40 cellular contexts compared by ENCODE assay signal in the genomic region with DNA sequence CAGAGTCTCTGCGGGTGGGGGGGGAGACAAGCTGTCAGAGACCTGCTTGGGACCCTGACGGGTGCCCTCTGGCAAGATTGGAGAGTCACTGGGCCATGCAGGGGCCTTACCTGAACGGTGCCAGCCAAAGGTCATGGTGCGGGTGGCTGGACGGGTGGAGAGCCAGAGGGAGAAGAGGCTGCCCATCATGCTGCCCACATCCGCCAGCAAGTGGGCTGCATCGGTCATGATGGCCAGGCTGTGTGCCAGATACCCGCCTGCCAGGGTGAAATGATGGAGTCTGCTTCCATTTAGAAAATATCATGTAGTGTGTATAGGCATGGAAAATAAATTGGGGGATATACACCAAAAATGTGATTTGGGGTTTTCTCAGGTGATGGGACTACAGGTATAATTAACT. TPM values are rescaled to one million over a fixed set of nuclear protein-coding genes. Genes with fewer than 3 reads are reported as not detected.
"Had no signal": no experiment of that assay in that cellular context is flagged by ENCODE, and none has a peak within 500 bp of the region (broad histone marks: within the 10 kb centered on the region; RNA-seq: fewer than 3 reads in every experiment).

No MANE protein-coding gene starts in this region.

- H3K9me3 ChIP-seq: adrenal gland, ascending aorta, body of pancreas, breast epithelium had no signal

- DNase-seq: activated effector memory CD4-positive, alpha-beta T cell treated with anti-CD3 and anti-CD28 coated beads, Interleukin-2, amount 50 U/mL, for 16 hours; activated effector memory CD4-positive, alpha-beta T cell treated with Interleukin-2 at 50 U/mL for 16 hours; activated gamma-delta T cell; activated gamma-delta T cell treated with Interleukin-2 at 50 U/mL for 16 hours; activated naive CD4-positive, alpha-beta T cell; activated naive CD4-positive, alpha-beta T cell treated with anti-CD3 and anti-CD28 coated beads for 36 hours; activated naive CD4-positive, alpha-beta T cell treated with anti-CD3 and anti-CD28 coated beads, Interleukin-2, amount 10 ng/mL, durations not matched to agents 7 days and 5 days; activated naive CD4-positive, alpha-beta T cell treated with anti-CD3 and anti-CD28 coated beads, Interleukin-2, amount 50 U/mL, for 16 hours; activated naive CD4-positive, alpha-beta T cell treated with Interleukin-2 at 50 U/mL for 16 hours; activated naive CD8-positive, alpha-beta T cell treated with anti-CD3 and anti-CD28 coated beads for 36 hours; activated naive CD8-positive, alpha-beta T cell treated with anti-CD3 and anti-CD28 coated beads, Interleukin-2, amount 10 ng/mL, durations not matched to agents 7 days and 5 days; activated naive CD8-positive, alpha-beta T cell treated with anti-CD3 and anti-CD28 coated beads, Interleukin-2, amount 50 U/mL, for 24 hours; activated T-cell treated with anti-CD3 and anti-CD28 coated beads, Interleukin-2, amount 50 U/mL, for 1 hour; activated T-cell treated with anti-CD3 and anti-CD28 coated beads, Interleukin-2, amount 50 U/mL, for 24 hours; activated T-cell treated with anti-CD3 and anti-CD28 coated beads, Interleukin-2, amount 50 U/mL, for 4 hours; activated T-cell treated with anti-CD3 and anti-CD28 coated beads, Interleukin-2, amount 50 U/mL, for 48 hours; activated T-cell treated with anti-CD3 and anti-CD28 coated beads, Interleukin-2, amount 50 U/mL, for 72 hours; adrenal gland; amniotic stem cell; amygdala; anterior cingulate cortex; body of pancreas; brain microvascular endothelial cell; central memory CD4-positive, alpha-beta T cell; cerebellar nuclear complex had no signal

- H3K27ac ChIP-seq: adrenal gland, ascending aorta, body of pancreas, brain microvascular endothelial cell, breast epithelium, cardiac muscle cell had no signal

- H3K27me3 ChIP-seq: adrenal gland, cardiac muscle cell had no signal

- ATAC-seq: activated naive CD4-positive, alpha-beta T cell treated with anti-CD3 and anti-CD28 coated beads, Interleukin-2, amount 50 U/mL, for 72 hours; activated naive CD8-positive, alpha-beta T cell treated with anti-CD3 and anti-CD28 coated beads, Interleukin-2, amount 50 U/mL, for 24 hours; activated T-cell treated with anti-CD3 and anti-CD28 coated beads, Interleukin-2, amount 50 U/mL, for 4 hours; activated T-cell treated with anti-CD3 and anti-CD28 coated beads, Interleukin-2, amount 50 U/mL, for 72 hours; activated T-helper 17 cell treated with anti-CD3 and anti-CD28 coated beads, Interleukin-2, amount 50 U/mL, for 72 hours; body of pancreas had no signal

- H3K4me3 Mint-ChIP-seq: activated naive CD4-positive, alpha-beta T cell treated with anti-CD3 and anti-CD28 coated beads for 36 hours; activated naive CD4-positive, alpha-beta T cell treated with anti-CD3 and anti-CD28 coated beads, Interleukin-2, amount 10 ng/mL, durations not matched to agents 7 days and 5 days; activated naive CD4-positive, alpha-beta T cell treated with anti-CD3 and anti-CD28 coated beads, Interleukin-2, amount 50 U/mL, for 24 hours; activated naive CD8-positive, alpha-beta T cell; activated naive CD8-positive, alpha-beta T cell treated with anti-CD3 and anti-CD28 coated beads for 36 hours; activated naive CD8-positive, alpha-beta T cell treated with anti-CD3 and anti-CD28 coated beads, Interleukin-2, amount 10 ng/mL, durations not matched to agents 7 days and 5 days; activated naive CD8-positive, alpha-beta T cell treated with anti-CD3 and anti-CD28 coated beads, Interleukin-2, amount 50 U/mL, for 24 hours; activated T-cell treated with anti-CD3 and anti-CD28 coated beads, Interleukin-2, amount 50 U/mL, for 24 hours; activated T-cell treated with anti-CD3 and anti-CD28 coated beads, Interleukin-2, amount 50 U/mL, for 4 hours; activated T-cell treated with anti-CD3 and anti-CD28 coated beads, Interleukin-2, amount 50 U/mL, for 72 hours; activated T-helper 1 cell treated with anti-CD3 and anti-CD28 coated beads, Interleukin-12 subunit alpha, Interleukin-12 subunit beta, Interleukin-2, Interleukin-4 antibody, amounts not matched to agents 30 ng/mL and 10 ng/mL and 1 ng/mL, durations not matched to agents 14 hours and 24 hours and 36 hours; activated T-helper 17 cell treated with anti-CD3 and anti-CD28 coated beads, Interleukin-2, amount 50 U/mL, for 72 hours; brain; central memory CD8-positive, alpha-beta T cell had no signal

- H3K36me3 ChIP-seq: adrenal gland, ascending aorta, brain microvascular endothelial cell, breast epithelium had no signal

- H3K4me3 ChIP-seq: adrenal gland, ascending aorta, body of pancreas, breast epithelium, cardiac muscle cell had no signal

- H3K36me3 Mint-ChIP-seq: activated naive CD4-positive, alpha-beta T cell treated with anti-CD3 and anti-CD28 coated beads, Interleukin-2, amount 10 ng/mL, durations not matched to agents 7 days and 5 days; activated naive CD4-positive, alpha-beta T cell treated with anti-CD3 and anti-CD28 coated beads, Interleukin-2, amount 50 U/mL, for 24 hours; activated naive CD8-positive, alpha-beta T cell; activated naive CD8-positive, alpha-beta T cell treated with anti-CD3 and anti-CD28 coated beads for 36 hours; activated naive CD8-positive, alpha-beta T cell treated with anti-CD3 and anti-CD28 coated beads, Interleukin-2, amount 10 ng/mL, durations not matched to agents 7 days and 5 days; brain had no signal

- H3K27ac Mint-ChIP-seq: activated naive CD4-positive, alpha-beta T cell treated with anti-CD3 and anti-CD28 coated beads for 36 hours; activated naive CD4-positive, alpha-beta T cell treated with anti-CD3 and anti-CD28 coated beads, Interleukin-2, amount 10 ng/mL, durations not matched to agents 7 days and 5 days; activated naive CD4-positive, alpha-beta T cell treated with anti-CD3 and anti-CD28 coated beads, Interleukin-2, amount 50 U/mL, for 24 hours; activated naive CD4-positive, alpha-beta T cell treated with anti-CD3 and anti-CD28 coated beads, Interleukin-2, amount 50 U/mL, for 72 hours; activated naive CD8-positive, alpha-beta T cell; activated naive CD8-positive, alpha-beta T cell treated with anti-CD3 and anti-CD28 coated beads for 36 hours; activated naive CD8-positive, alpha-beta T cell treated with anti-CD3 and anti-CD28 coated beads, Interleukin-2, amount 10 ng/mL, durations not matched to agents 7 days and 5 days; activated naive CD8-positive, alpha-beta T cell treated with anti-CD3 and anti-CD28 coated beads, Interleukin-2, amount 50 U/mL, for 24 hours; activated T-cell treated with anti-CD3 and anti-CD28 coated beads, Interleukin-2, amount 50 U/mL, for 24 hours; activated T-cell treated with anti-CD3 and anti-CD28 coated beads, Interleukin-2, amount 50 U/mL, for 72 hours; activated T-helper 1 cell treated with anti-CD3 and anti-CD28 coated beads, Interleukin-12 subunit alpha, Interleukin-12 subunit beta, Interleukin-2, Interleukin-4 antibody, amounts not matched to agents 30 ng/mL and 10 ng/mL and 1 ng/mL, durations not matched to agents 14 hours and 24 hours and 36 hours; activated T-helper 17 cell treated with anti-CD3 and anti-CD28 coated beads, Interleukin-2, amount 50 U/mL, for 72 hours; activated T-helper 2 cell treated with anti-CD3 and anti-CD28 coated beads, Interferon-gamma antibody, Interleukin-2, Interleukin-4, amounts not matched to agents 10 μg/mL and 5 μg/mL and 100 μg/mL, durations not matched to agents 14 hours and 24 hours and 36 hours; brain had no signal

- H3K9me3 Mint-ChIP-seq: activated naive CD4-positive, alpha-beta T cell treated with anti-CD3 and anti-CD28 coated beads for 36 hours; activated naive CD4-positive, alpha-beta T cell treated with anti-CD3 and anti-CD28 coated beads, Interleukin-2, amount 10 ng/mL, durations not matched to agents 7 days and 5 days; activated naive CD4-positive, alpha-beta T cell treated with anti-CD3 and anti-CD28 coated beads, Interleukin-2, amount 50 U/mL, for 24 hours; activated naive CD4-positive, alpha-beta T cell treated with anti-CD3 and anti-CD28 coated beads, Interleukin-2, amount 50 U/mL, for 72 hours; activated naive CD8-positive, alpha-beta T cell treated with anti-CD3 and anti-CD28 coated beads for 36 hours; activated naive CD8-positive, alpha-beta T cell treated with anti-CD3 and anti-CD28 coated beads, Interleukin-2, amount 10 ng/mL, durations not matched to agents 7 days and 5 days; activated naive CD8-positive, alpha-beta T cell treated with anti-CD3 and anti-CD28 coated beads, Interleukin-2, amount 50 U/mL, for 24 hours; activated T-cell treated with anti-CD3 and anti-CD28 coated beads, Interleukin-2, amount 50 U/mL, for 24 hours; activated T-cell treated with anti-CD3 and anti-CD28 coated beads, Interleukin-2, amount 50 U/mL, for 4 hours; activated T-cell treated with anti-CD3 and anti-CD28 coated beads, Interleukin-2, amount 50 U/mL, for 72 hours; activated T-helper 1 cell treated with anti-CD3 and anti-CD28 coated beads, Interleukin-12 subunit alpha, Interleukin-12 subunit beta, Interleukin-2, Interleukin-4 antibody, amounts not matched to agents 30 ng/mL and 10 ng/mL and 1 ng/mL, durations not matched to agents 14 hours and 24 hours and 36 hours; activated T-helper 17 cell treated with anti-CD3 and anti-CD28 coated beads, Interleukin-2, amount 50 U/mL, for 72 hours; activated T-helper 2 cell treated with anti-CD3 and anti-CD28 coated beads, Interferon-gamma antibody, Interleukin-2, Interleukin-4, amounts not matched to agents 10 μg/mL and 5 μg/mL and 100 μg/mL, durations not matched to agents 14 hours and 24 hours and 36 hours; central memory CD8-positive, alpha-beta T cell had no signal

RNA-seq across cellular contexts. Expression of a gene that starts 4.8 kb away (rescaled TPM):
- total RNA-seq: body of pancreas, bronchial epithelial cell had no signal

RNA-seq across cellular contexts. Expression of a gene that starts 17.2 kb away (rescaled TPM):
- total RNA-seq: activated naive CD4-positive, alpha-beta T cell treated with anti-CD3 and anti-CD28 coated beads for 36 hours; activated naive CD4-positive, alpha-beta T cell treated with anti-CD3 and anti-CD28 coated beads, Interleukin-2, amount 50 U/mL, for 72 hours; activated naive CD8-positive, alpha-beta T cell treated with anti-CD3 and anti-CD28 coated beads for 36 hours; activated naive CD8-positive, alpha-beta T cell treated with anti-CD3 and anti-CD28 coated beads, Interleukin-2, amount 10 ng/mL, durations not matched to agents 7 days and 5 days; activated T-cell treated with anti-CD3 and anti-CD28 coated beads, Interleukin-2, amount 50 U/mL, for 4 hours; activated T-helper 1 cell treated with anti-CD3 and anti-CD28 coated beads, Interleukin-12 subunit alpha, Interleukin-12 subunit beta, Interleukin-2, Interleukin-4 antibody, amounts not matched to agents 30 ng/mL and 10 ng/mL and 1 ng/mL, durations not matched to agents 14 hours and 24 hours and 36 hours; activated T-helper 17 cell treated with anti-CD3 and anti-CD28 coated beads, Interleukin-2, amount 50 U/mL, for 72 hours; activated T-helper 2 cell treated with anti-CD3 and anti-CD28 coated beads, Interferon-gamma antibody, Interleukin-2, Interleukin-4, amounts not matched to agents 10 μg/mL and 5 μg/mL and 100 μg/mL, durations not matched to agents 14 hours and 24 hours and 36 hours; aorta; ascending aorta; astrocyte; breast epithelium; bronchial epithelial cell; chondrocyte had no signal

RNA-seq across cellular contexts. Expression of a gene that starts 24.2 kb away (rescaled TPM):
- total RNA-seq: activated naive CD4-positive, alpha-beta T cell treated with anti-CD3 and anti-CD28 coated beads for 36 hours; activated naive CD4-positive, alpha-beta T cell treated with anti-CD3 and anti-CD28 coated beads, Interleukin-2, amount 50 U/mL, for 72 hours; ascending aorta; astrocyte; bronchial epithelial cell; chondrocyte had no signal
